Comparison of ENCODE assay signal across 12 cellular contexts in genomic region chr9:88433583-88434240, GRCh38. TPM values are rescaled to one million over a fixed set of nuclear protein-coding genes. Genes with fewer than 3 reads are reported as not detected.
DNase-seq lines count a peak whose midpoint lies in the region; ATAC-seq and TF ChIP-seq lines count a peak whose summit lies in the region.
"Had no signal": no experiment of that assay in that cellular context is flagged by ENCODE, and none has a peak within 500 bp of the region (broad histone marks: within the 10 kb centered on the region; RNA-seq: fewer than 3 reads in every experiment).

No MANE protein-coding gene starts in this region.

- H3K9me3 Mint-ChIP-seq in activated naive CD8-positive, alpha-beta T cell treated with anti-CD3 and anti-CD28 coated beads, Interleukin-2, amount 10 ng/mL, durations not matched to agents 7 days and 5 days = peaks cover 2% of the 10 kb centered on the region

- no peak overlapping the region for H3K23ac ChIP-seq in mesenchymal stem cell (ENCODE audit: low read length in 2 of 2)

- no peak overlapping the region for H3K14ac ChIP-seq in mesenchymal stem cell (ENCODE audit: low read length in 2 of 2)

- no peak overlapping the region for H2AFZ ChIP-seq in mesenchymal stem cell (ENCODE audit: low read depth, low read length)

- no peak overlapping the region for H2AK5ac ChIP-seq in mesenchymal stem cell (ENCODE audit: low read length, severe bottlenecking)

- peak; percentile 94 for ATAC-seq in activated naive CD8-positive, alpha-beta T cell treated with anti-CD3 and anti-CD28 coated beads, Interleukin-2, amount 10 ng/mL, durations not matched to agents 7 days and 5 days (ENCODE audit: low read depth)
- ATAC-seq in gastrocnemius medialis = no peak
- ATAC-seq: naive thymus-derived CD8-positive, alpha-beta T cell had no signal

- H3K4me2 ChIP-seq in mesenchymal stem cell (ENCODE audit: low read length, poor library complexity, severe bottlenecking) = no peak overlapping the region

- no peak for TF ChIP-seq CTCF in gastrocnemius medialis (IDR thresholded peaks at IDR 0.05 in 4 of 5, conservative IDR thresholded peaks at IDR 0.05 in 1 of 5)

- no peak overlapping the region for H3K4ac ChIP-seq in mesenchymal stem cell (ENCODE audit: low read depth in 1 of 2, low read length in 2 of 2)

- peaks cover 55% of the 10 kb centered on the region for H3K36me3 Mint-ChIP-seq in activated naive CD8-positive, alpha-beta T cell treated with anti-CD3 and anti-CD28 coated beads, Interleukin-2, amount 10 ng/mL, durations not matched to agents 7 days and 5 days

- no peak overlapping the region for H3K18ac ChIP-seq in mesenchymal stem cell (ENCODE audit: low read depth in 1 of 2, low read length in 2 of 2)

- DNase-seq in EH (ENCODE audit: low read depth) = peak; percentile 65
- DNase-seq in activated naive CD8-positive, alpha-beta T cell treated with anti-CD3 and anti-CD28 coated beads, Interleukin-2, amount 10 ng/mL, durations not matched to agents 7 days and 5 days = no peak
- DNase-seq in mesenchymal stem cell = peak; percentile 41
- DNase-seq in gastrocnemius medialis = no peak
- DNase-seq in NCI-H2029 (lab: John Stamatoyannopoulos, UW) = no peak
- DNase-seq in GM19240 (ENCODE audit: insufficient read length, low spot score) = no peak
- DNase-seq in NCI-H345 treated with DMSO at 0.1 percent for 48 hours (lab: John Stamatoyannopoulos, UW; ENCODE audit: unreplicated experiment) = no peak
- DNase-seq: COR-L47; dermis blood vessel endothelial cell; naive thymus-derived CD8-positive, alpha-beta T cell; NCI-H510A treated with DMSO at 0.1 percent for 48 hours had no signal

- 69% methylated on average over 5 of the region's 5 CpGs for WGBS in mesenchymal stem cell

- H3K9me3 ChIP-seq in KOPT-K1 (ENCODE audit: insufficient read depth, low read length, poor library complexity, severe bottlenecking) = no peaks in the 10 kb centered on the region
- H3K9me3 ChIP-seq in mesenchymal stem cell (ENCODE audit: control insufficient read depth, low read length) = no peaks in the 10 kb centered on the region
- no peaks in the 10 kb centered on the region for H3K9me3 ChIP-seq in gastrocnemius medialis

- peak overlapping the region; percentile 89 for H3K27ac Mint-ChIP-seq in activated naive CD8-positive, alpha-beta T cell treated with anti-CD3 and anti-CD28 coated beads, Interleukin-2, amount 10 ng/mL, durations not matched to agents 7 days and 5 days

- POLR2A ChIA-PET in activated naive CD8-positive, alpha-beta T cell treated with anti-CD3 and anti-CD28 coated beads, Interleukin-2, amount 10 ng/mL, durations not matched to agents 7 days and 5 days (lab: Charles Lee) = interaction anchor here (1.3 kb wide), 1 partner anchor 46 kb away, joined by 4 read pairs; no protein-coding TSS in a partner anchor

- H2BK5ac ChIP-seq in mesenchymal stem cell (ENCODE audit: low read depth, low read length, poor library complexity, severe bottlenecking) = no peak overlapping the region

- no peak overlapping the region for H4K91ac ChIP-seq in mesenchymal stem cell (ENCODE audit: low read length)

- peaks cover 17% of the 10 kb centered on the region for H3K79me1 ChIP-seq in mesenchymal stem cell (replicated peaks; ENCODE audit: low read length, poor library complexity, severe bottlenecking)

- TF ChIP-seq POLR2A in gastrocnemius medialis (IDR thresholded peaks at IDR 0.05) = no peak

- intact Hi-C loops in gastrocnemius medialis (cut with DNase I; ENCODE audit: low total_unique reads) = no loop called here

- no peak overlapping the region for H2BK15ac ChIP-seq in mesenchymal stem cell (ENCODE audit: low read depth, poor library complexity, severe bottlenecking)

- H3K27ac ChIP-seq in KOPT-K1 (ENCODE audit: low read depth, low read length, poor library complexity, severe bottlenecking) (peak overlapping the region; percentile 5), mesenchymal stem cell (ENCODE audit: low read length, poor library complexity, severe bottlenecking) (peak overlapping the region; percentile 26), gastrocnemius medialis (no peak overlapping the region)

- H3K4me1 Mint-ChIP-seq in activated naive CD8-positive, alpha-beta T cell treated with anti-CD3 and anti-CD28 coated beads, Interleukin-2, amount 10 ng/mL, durations not matched to agents 7 days and 5 days = peaks cover 38% of the 10 kb centered on the region

- no peak overlapping the region for H4K8ac ChIP-seq in mesenchymal stem cell (ENCODE audit: low read length)

- peak overlapping the region; percentile 46 for H3K4me3 Mint-ChIP-seq in activated naive CD8-positive, alpha-beta T cell treated with anti-CD3 and anti-CD28 coated beads, Interleukin-2, amount 10 ng/mL, durations not matched to agents 7 days and 5 days
- H3K4me3 Mint-ChIP-seq: naive thymus-derived CD8-positive, alpha-beta T cell had no signal

- H3K4me3 ChIP-seq in mesenchymal stem cell (ENCODE audit: insufficient read depth in 1 of 2, low read depth in 1 of 2, low read length in 2 of 2) (no peak overlapping the region), gastrocnemius medialis (no peak overlapping the region)

- in situ Hi-C loops in gastrocnemius medialis (cut with MboI; ENCODE audit: low sequenced_read_pairs in 4 of 4) = no loop called here

- H3K9ac ChIP-seq in mesenchymal stem cell (ENCODE audit: low read length) = no peak overlapping the region

- H3K27me3 ChIP-seq in mesenchymal stem cell (ENCODE audit: control insufficient read depth in 1 of 2, insufficient read depth in 1 of 2, low read length in 2 of 2) (no peaks in the 10 kb centered on the region), gastrocnemius medialis (no peaks in the 10 kb centered on the region)

- H2BK12ac ChIP-seq in mesenchymal stem cell (ENCODE audit: low read length in 2 of 2) = no peak overlapping the region

- H3K4me1 ChIP-seq in mesenchymal stem cell (ENCODE audit: control insufficient read depth, insufficient read depth, low read depth, low read length) (peaks cover 8% of the 10 kb centered on the region), gastrocnemius medialis (no peaks in the 10 kb centered on the region)

- H3K27me3 Mint-ChIP-seq in activated naive CD8-positive, alpha-beta T cell treated with anti-CD3 and anti-CD28 coated beads, Interleukin-2, amount 10 ng/mL, durations not matched to agents 7 days and 5 days = no peaks in the 10 kb centered on the region
- H3K27me3 Mint-ChIP-seq: naive thymus-derived CD8-positive, alpha-beta T cell had no signal

- H2BK120ac ChIP-seq in mesenchymal stem cell (ENCODE audit: low read depth, low read length) = no peak overlapping the region

- H3K36me3 ChIP-seq in KOPT-K1 (ENCODE audit: insufficient read depth, low read length) = peaks cover 69% of the 10 kb centered on the region
- peaks cover 29 to 67% of the 10 kb centered on the region in 2 experiments for H3K36me3 ChIP-seq in mesenchymal stem cell (ENCODE audit: control insufficient read depth in 1 of 2, insufficient read depth in 2 of 2, low read depth in 1 of 2, low read length in 2 of 2)
- H3K36me3 ChIP-seq in gastrocnemius medialis = no peaks in the 10 kb centered on the region

RNA-seq across cellular contexts. Expression of gene SPIN1, which starts 45.5 kb away (rescaled TPM):
- total RNA-seq in activated naive CD8-positive, alpha-beta T cell treated with anti-CD3 and anti-CD28 coated beads, Interleukin-2, amount 10 ng/mL, durations not matched to agents 7 days and 5 days = 10 to 100 TPM; 42.2 to 45.3 TPM
- polyA plus RNA-seq in mesenchymal stem cell (2013, experiment 1 of 2) = 51.2 TPM
- polyA plus RNA-seq in mesenchymal stem cell (2013, experiment 2 of 2) = 54.0 TPM
- 10 to 100 TPM in 1 of 4 donors, 1 to 10 TPM in 3; 5.5 to 11.9 (median 6.6) TPM for total RNA-seq in gastrocnemius medialis

Comparison
In these comparisons a context has a peak if more than half of its experiments do, and no peak if none do; other contexts are left out.
1. DNase-seq: peak in EH (single experiment) and mesenchymal stem cell (single experiment); none in activated naive CD8-positive, alpha-beta T cell treated with anti-CD3 and anti-CD28 coated beads, Interleukin-2, amount 10 ng/mL, durations not matched to agents 7 days and 5 days (single experiment), gastrocnemius medialis (0 of 2), NCI-H2029 (single experiment), GM19240 (single experiment) and NCI-H345 treated with DMSO at 0.1 percent for 48 hours (single experiment).
2. H3K27ac ChIP-seq: peak in KOPT-K1 (single experiment) and mesenchymal stem cell (single experiment); none in gastrocnemius medialis (0 of 4).